1 cellular context compared by ENCODE assay signal in the genomic region with DNA sequence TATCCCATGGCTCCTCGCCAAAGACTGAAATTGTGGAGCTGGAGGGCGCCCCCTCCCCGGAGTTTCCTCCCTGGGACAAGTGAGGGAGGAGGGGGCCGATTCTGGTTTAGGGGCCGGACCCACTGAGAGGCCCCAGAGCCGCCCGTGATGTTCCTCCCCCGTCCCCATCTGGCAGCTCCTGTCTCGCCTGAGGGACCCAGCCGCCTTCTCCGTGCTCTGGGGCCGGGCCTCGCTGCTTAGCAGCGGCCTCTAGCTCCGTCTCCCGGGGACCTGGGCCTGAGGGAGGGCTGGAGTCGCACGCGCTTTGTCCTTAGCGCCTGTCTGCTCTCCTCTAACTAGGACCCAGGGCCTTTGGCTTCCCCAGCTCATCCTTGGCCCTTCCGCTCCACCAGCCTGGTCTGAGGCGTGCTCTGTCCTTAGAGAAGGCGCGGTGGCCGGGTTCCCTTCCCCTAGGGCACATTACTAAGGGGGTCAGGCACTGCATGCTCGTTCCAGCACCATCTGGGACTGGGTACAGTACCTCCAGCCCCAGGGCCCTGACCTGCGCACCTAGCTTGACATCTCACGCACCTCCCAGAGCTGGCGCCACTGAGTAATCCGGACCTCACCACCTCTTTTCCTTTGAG.
TF ChIP-seq lines count a peak whose summit lies in the region.

No MANE protein-coding gene starts in this region.

TF ChIP-seq in IMR-90, 13 proteins besides CTCF, POLR2A, EP300 and RAD21:
- TF ChIP-seq CEBPB (IDR thresholded peaks at IDR 0.05; ENCODE audit: low read depth, low read length): no peak
- no peak for TF ChIP-seq MXI1 (IDR thresholded peaks at IDR 0.05; ENCODE audit: borderline replicate concordance, low read depth, low read length)
- TF ChIP-seq NFE2L2 (IDR thresholded peaks at IDR 0.05; ENCODE audit: low read depth, low read length): no peak
- TF ChIP-seq, protein P1, sequence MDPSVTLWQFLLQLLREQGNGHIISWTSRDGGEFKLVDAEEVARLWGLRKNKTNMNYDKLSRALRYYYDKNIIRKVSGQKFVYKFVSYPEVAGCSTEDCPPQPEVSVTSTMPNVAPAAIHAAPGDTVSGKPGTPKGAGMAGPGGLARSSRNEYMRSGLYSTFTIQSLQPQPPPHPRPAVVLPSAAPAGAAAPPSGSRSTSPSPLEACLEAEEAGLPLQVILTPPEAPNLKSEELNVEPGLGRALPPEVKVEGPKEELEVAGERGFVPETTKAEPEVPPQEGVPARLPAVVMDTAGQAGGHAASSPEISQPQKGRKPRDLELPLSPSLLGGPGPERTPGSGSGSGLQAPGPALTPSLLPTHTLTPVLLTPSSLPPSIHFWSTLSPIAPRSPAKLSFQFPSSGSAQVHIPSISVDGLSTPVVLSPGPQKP (IDR thresholded peaks at IDR 0.05; ENCODE audit: borderline replicate concordance, low read depth, low read length): no peak
- TF ChIP-seq BHLHE40 (IDR thresholded peaks at IDR 0.05; ENCODE audit: low read depth, low read length): no peak
- TF ChIP-seq RCOR1 (IDR thresholded peaks at IDR 0.05; ENCODE audit: insufficient replicate concordance, low read length): no peak
- TF ChIP-seq RFX5 (IDR thresholded peaks at IDR 0.05; ENCODE audit: low read depth, low read length): no peak
- no peak for TF ChIP-seq MAFK (IDR thresholded peaks at IDR 0.05; ENCODE audit: low read depth, low read length)
- no peak for TF ChIP-seq SMC3 (IDR thresholded peaks at IDR 0.05; ENCODE audit: low read depth, low read length)
- TF ChIP-seq FOS (IDR thresholded peaks at IDR 0.05; ENCODE audit: low read depth, low read length): no peak
- TF ChIP-seq CHD1 (IDR thresholded peaks at IDR 0.05; ENCODE audit: low read depth, low read length): no peak
- no peak for TF ChIP-seq MAZ (IDR thresholded peaks at IDR 0.05; ENCODE audit: borderline replicate concordance, low read depth, low read length)
- TF ChIP-seq, protein P2, sequence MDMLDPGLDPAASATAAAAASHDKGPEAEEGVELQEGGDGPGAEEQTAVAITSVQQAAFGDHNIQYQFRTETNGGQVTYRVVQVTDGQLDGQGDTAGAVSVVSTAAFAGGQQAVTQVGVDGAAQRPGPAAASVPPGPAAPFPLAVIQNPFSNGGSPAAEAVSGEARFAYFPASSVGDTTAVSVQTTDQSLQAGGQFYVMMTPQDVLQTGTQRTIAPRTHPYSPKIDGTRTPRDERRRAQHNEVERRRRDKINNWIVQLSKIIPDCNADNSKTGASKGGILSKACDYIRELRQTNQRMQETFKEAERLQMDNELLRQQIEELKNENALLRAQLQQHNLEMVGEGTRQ (IDR thresholded peaks at IDR 0.05; ENCODE audit: low read depth, low read length): no peak
